ENCODE assay signal across 29 cellular contexts in the genomic region with DNA sequence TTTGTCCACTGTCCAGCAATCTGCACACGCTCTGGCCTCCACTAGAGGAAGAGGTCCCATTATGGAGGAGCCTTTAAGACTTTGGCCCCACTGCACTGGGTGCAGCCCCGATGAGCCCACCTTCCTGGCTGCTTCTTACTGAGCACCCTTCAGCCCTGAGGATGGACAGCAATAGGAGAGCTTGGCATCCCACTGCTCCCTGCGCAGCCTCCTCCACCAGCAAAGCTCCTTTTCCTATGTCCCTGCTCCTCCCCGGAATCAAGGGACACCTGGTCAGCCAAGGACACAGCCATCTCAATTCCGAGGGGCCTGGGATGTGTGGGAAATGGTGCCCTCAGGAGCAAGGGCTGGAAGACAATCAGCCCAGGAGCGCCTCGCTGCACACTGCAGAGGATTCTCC.
"Had no signal": no experiment of that assay in that cellular context is flagged by ENCODE, and none has a peak within 500 bp of the region (broad histone marks: within the 10 kb centered on the region; RNA-seq: fewer than 3 reads in every experiment).

No MANE protein-coding gene starts in this region.

- H3K27ac ChIP-seq: brain microvascular endothelial cell, WERI-Rb-1 had no signal

- DNase-seq: activated B cell treated with CpG ODN at 0.5 μM for 24 hours; activated CD4-positive, alpha-beta memory T cell treated with anti-CD3 and anti-CD28 coated beads, Interleukin-2, amount 10 ng/mL, durations not matched to agents 7 days and 5 days; activated CD4-positive, alpha-beta T cell treated with anti-CD3 and anti-CD28 coated beads for 48 hours; activated CD4-positive, alpha-beta T cell treated with anti-CD3 and anti-CD28 coated beads, Interleukin-2, amount 50 U/mL, for 1 hour; activated CD8-positive, alpha-beta memory T cell treated with anti-CD3 and anti-CD28 coated beads, Interleukin-2, amount 50 U/mL, for 48 hours; activated gamma-delta T cell; activated naive CD4-positive, alpha-beta T cell; activated naive CD4-positive, alpha-beta T cell treated with anti-CD3 and anti-CD28 coated beads, Interleukin-2, amount 10 ng/mL, durations not matched to agents 7 days and 5 days; activated T-cell treated with anti-CD3 and anti-CD28 coated beads for 4 hours; activated T-cell treated with anti-CD3 and anti-CD28 coated beads, Interleukin-2, amount 50 U/mL, for 24 hours; activated T-cell treated with anti-CD3 and anti-CD28 coated beads, Interleukin-2, amount 50 U/mL, for 72 hours; amniotic stem cell; anterior cingulate cortex; brain microvascular endothelial cell; caudate nucleus; effector memory CD4-positive, alpha-beta T cell; endodermal cell; foreskin fibroblast; head of caudate nucleus; T-helper 1 cell; T-helper 17 cell; T1000; WERI-Rb-1 had no signal

- H3K9me3 Mint-ChIP-seq: activated B cell treated with CpG ODN at 0.5 μM for 24 hours; activated CD4-positive, alpha-beta memory T cell treated with anti-CD3 and anti-CD28 coated beads, Interleukin-2, amount 10 ng/mL, durations not matched to agents 7 days and 5 days; activated naive CD4-positive, alpha-beta T cell treated with anti-CD3 and anti-CD28 coated beads, Interleukin-2, amount 10 ng/mL, durations not matched to agents 7 days and 5 days; activated T-cell treated with anti-CD3 and anti-CD28 coated beads, Interleukin-2, amount 50 U/mL, for 24 hours; activated T-cell treated with anti-CD3 and anti-CD28 coated beads, Interleukin-2, amount 50 U/mL, for 72 hours; endodermal cell; T-helper 2 cell treated with Interferon-gamma antibody and Interleukin-4, amounts not matched to agents 5 μg/mL and 100 μg/mL, for 36 hours had no signal

- H3K27ac Mint-ChIP-seq: activated B cell treated with CpG ODN at 0.5 μM for 24 hours; activated CD4-positive, alpha-beta memory T cell treated with anti-CD3 and anti-CD28 coated beads, Interleukin-2, amount 10 ng/mL, durations not matched to agents 7 days and 5 days; activated naive CD4-positive, alpha-beta T cell treated with anti-CD3 and anti-CD28 coated beads, Interleukin-2, amount 10 ng/mL, durations not matched to agents 7 days and 5 days; activated naive CD8-positive, alpha-beta T cell; activated T-cell treated with anti-CD3 and anti-CD28 coated beads, Interleukin-2, amount 50 U/mL, for 24 hours; activated T-cell treated with anti-CD3 and anti-CD28 coated beads, Interleukin-2, amount 50 U/mL, for 72 hours; endodermal cell; T-helper 17 cell; T-helper 2 cell treated with Interferon-gamma antibody and Interleukin-4, amounts not matched to agents 5 μg/mL and 100 μg/mL, for 36 hours had no signal

- H3K36me3 ChIP-seq: brain microvascular endothelial cell, WERI-Rb-1 had no signal

- H3K36me3 Mint-ChIP-seq: activated naive CD4-positive, alpha-beta T cell treated with anti-CD3 and anti-CD28 coated beads, Interleukin-2, amount 10 ng/mL, durations not matched to agents 7 days and 5 days had no signal

- FAIRE-seq: astrocyte, bronchial epithelial cell, colon, frontal cortex had no signal

- H3K27me3 ChIP-seq: brain microvascular endothelial cell had no signal

- H3K4me3 Mint-ChIP-seq: activated B cell treated with CpG ODN at 0.5 μM for 24 hours; activated CD4-positive, alpha-beta memory T cell treated with anti-CD3 and anti-CD28 coated beads, Interleukin-2, amount 10 ng/mL, durations not matched to agents 7 days and 5 days; activated naive CD4-positive, alpha-beta T cell treated with anti-CD3 and anti-CD28 coated beads, Interleukin-2, amount 10 ng/mL, durations not matched to agents 7 days and 5 days; activated naive CD8-positive, alpha-beta T cell; activated T-cell treated with anti-CD3 and anti-CD28 coated beads, Interleukin-2, amount 50 U/mL, for 24 hours; activated T-cell treated with anti-CD3 and anti-CD28 coated beads, Interleukin-2, amount 50 U/mL, for 72 hours; endodermal cell; T-helper 17 cell; T-helper 2 cell treated with Interferon-gamma antibody and Interleukin-4, amounts not matched to agents 5 μg/mL and 100 μg/mL, for 36 hours had no signal
